In the genomic region with DNA sequence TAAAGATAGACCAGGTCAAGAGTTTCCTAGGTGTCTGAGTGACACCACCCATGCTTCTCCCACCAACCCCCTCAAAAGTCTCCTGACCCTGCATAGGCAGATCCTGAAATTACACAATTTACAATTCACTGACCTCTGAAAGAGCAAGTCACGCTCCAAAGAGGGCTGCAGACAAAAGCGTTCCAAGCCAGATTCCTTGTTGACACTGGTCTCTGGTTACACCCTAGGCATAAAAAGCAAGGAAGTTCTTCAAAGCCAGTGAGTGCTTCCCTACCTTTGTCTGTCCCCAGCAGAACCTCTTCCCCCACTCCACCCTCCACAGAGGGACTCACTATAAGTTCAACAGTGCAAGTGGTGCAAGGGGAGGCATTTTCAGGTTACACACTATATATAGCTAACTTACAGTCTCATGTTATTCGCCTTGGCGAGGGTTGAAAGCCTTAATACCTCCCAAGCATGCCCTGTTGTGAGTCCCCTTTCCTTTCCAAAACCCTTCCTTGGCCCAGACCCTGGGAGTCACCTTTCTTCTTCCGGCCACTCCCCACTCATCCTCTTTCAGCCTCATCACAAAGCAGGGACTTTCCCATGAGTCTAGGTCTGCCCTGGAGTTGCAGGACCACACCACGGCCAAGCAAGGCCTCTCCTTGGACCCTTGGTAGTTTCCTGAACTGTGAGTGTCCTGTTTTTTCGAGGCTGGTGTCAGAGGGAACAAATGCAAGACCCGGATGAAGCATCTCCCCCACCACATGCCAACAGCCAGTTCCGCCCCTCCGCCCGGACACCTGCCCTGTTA, we compare ENCODE assay signal across 14 cellular contexts. TPM values are rescaled to one million over a fixed set of nuclear protein-coding genes. Genes with fewer than 3 reads are reported as not detected.
DNase-seq lines count a peak whose midpoint lies in the region; ATAC-seq and TF ChIP-seq lines count a peak whose summit lies in the region.
"Had no signal": no experiment of that assay in that cellular context is flagged by ENCODE, and none has a peak within 500 bp of the region (broad histone marks: within the 10 kb centered on the region; RNA-seq: fewer than 3 reads in every experiment).

No MANE protein-coding gene starts in this region.

- H3K36me3 Mint-ChIP-seq in CD4-positive, alpha-beta memory T cell, result no peaks in the 10 kb centered on the region
- H3K36me3 Mint-ChIP-seq in endodermal cell (ENCODE audit: low read depth) (no peaks in the 10 kb centered on the region), nephron progenitor cell (ENCODE audit: low read depth) (peaks cover 24% of the 10 kb centered on the region)
- H3K36me3 Mint-ChIP-seq in activated naive CD4-positive, alpha-beta T cell treated with anti-CD3 and anti-CD28 coated beads, Interleukin-2, amount 10 ng/mL, durations not matched to agents 7 days and 5 days, result peaks cover 3% of the 10 kb centered on the region
- H3K36me3 Mint-ChIP-seq in activated CD4-positive, alpha-beta T cell treated with anti-CD3 and anti-CD28 coated beads, Interleukin-2, amount 10 ng/mL, durations not matched to agents 7 days and 5 days (ENCODE audit: low read depth), result peaks cover 3% of the 10 kb centered on the region

- H3K36me3 ChIP-seq in CD4-positive, alpha-beta memory T cell (ENCODE audit: insufficient read depth, low read length), result no peaks in the 10 kb centered on the region
- H3K36me3 ChIP-seq in endodermal cell (ENCODE audit: control insufficient read depth, insufficient read depth, low read length), result no peaks in the 10 kb centered on the region
- H3K36me3 ChIP-seq: BE2C, lower lobe of right lung had no signal

- H3K4me3 Mint-ChIP-seq in CD4-positive, alpha-beta memory T cell, result peak overlapping the region in 5 of 8 donors; percentile 0 to 29 (median 24)
- H3K4me3 Mint-ChIP-seq in endodermal cell (no peak overlapping the region), nephron progenitor cell (peak overlapping the region; percentile 59)
- no peak overlapping the region for H3K4me3 Mint-ChIP-seq in activated naive CD4-positive, alpha-beta T cell treated with anti-CD3 and anti-CD28 coated beads, Interleukin-2, amount 10 ng/mL, durations not matched to agents 7 days and 5 days
- H3K4me3 Mint-ChIP-seq in activated CD4-positive, alpha-beta T cell treated with anti-CD3 and anti-CD28 coated beads, Interleukin-2, amount 10 ng/mL, durations not matched to agents 7 days and 5 days, result no peak overlapping the region

- POLR2A ChIA-PET in CD4-positive, alpha-beta memory T cell (lab: Charles Lee; ENCODE audit: partially characterized antibody), result no interaction called here
- POLR2A ChIA-PET in activated CD4-positive, alpha-beta T cell treated with anti-CD3 and anti-CD28 coated beads, Interleukin-2, amount 10 ng/mL, durations not matched to agents 7 days and 5 days (lab: Charles Lee), result no interaction called here

- no peak overlapping the region for H3K4me3 ChIP-seq in CD4-positive, alpha-beta memory T cell (ENCODE audit: low read length in 2 of 2)
- H3K4me3 ChIP-seq in endodermal cell (ENCODE audit: low read length), result no peak overlapping the region
- H3K4me3 ChIP-seq: lower lobe of right lung had no signal

- H3K4me1 ChIP-seq in CD4-positive, alpha-beta memory T cell (ENCODE audit: insufficient read depth, low read length), result peaks cover 33% of the 10 kb centered on the region
- H3K4me1 ChIP-seq in endodermal cell (ENCODE audit: control insufficient read depth, insufficient read depth, low read length), result no peaks in the 10 kb centered on the region
- H3K4me1 ChIP-seq: BE2C had no signal

- DNase-seq in CD4-positive, alpha-beta memory T cell, result no peak
- peak; percentile 96 for DNase-seq in NCI-H2029 (lab: John Stamatoyannopoulos, UW)
- no peak for DNase-seq in endodermal cell
- DNase-seq in nephron progenitor cell, result peak; percentile 8
- DNase-seq in NCI-H2171 treated with DMSO at 0.1 percent for 48 hours (lab: John Stamatoyannopoulos, UW), result no peak
- no peak for DNase-seq in activated naive CD4-positive, alpha-beta T cell treated with anti-CD3 and anti-CD28 coated beads, Interleukin-2, amount 10 ng/mL, durations not matched to agents 7 days and 5 days
- no peak for DNase-seq in activated CD4-positive, alpha-beta T cell treated with anti-CD3 and anti-CD28 coated beads, Interleukin-2, amount 10 ng/mL, durations not matched to agents 7 days and 5 days
- DNase-seq: BE2C, foreskin fibroblast, lower lobe of right lung, MM.1S, RPMI8226, small intestine had no signal

- CTCF ChIA-PET in CD4-positive, alpha-beta memory T cell (lab: Charles Lee; ENCODE audit: partially characterized antibody), result interaction anchor here (1.4 kb wide), 1 partner anchor 17 kb away, joined by 3 read pairs; no protein-coding TSS in a partner anchor
- CTCF ChIA-PET in activated naive CD4-positive, alpha-beta T cell treated with anti-CD3 and anti-CD28 coated beads, Interleukin-2, amount 10 ng/mL, durations not matched to agents 7 days and 5 days (lab: Charles Lee), result no interaction called here
- CTCF ChIA-PET in activated CD4-positive, alpha-beta T cell treated with anti-CD3 and anti-CD28 coated beads, Interleukin-2, amount 10 ng/mL, durations not matched to agents 7 days and 5 days (lab: Charles Lee), result no interaction called here

- intact Hi-C loops in CD4-positive, alpha-beta memory T cell (cut with micrococcal nuclease), result no loop called here

- H3K4me1 Mint-ChIP-seq in CD4-positive, alpha-beta memory T cell, result peaks cover 28 to 58% (median 46%) of the 10 kb centered on the region in 4 donors
- H3K4me1 Mint-ChIP-seq in endodermal cell, result peaks cover 18% of the 10 kb centered on the region
- peaks cover 59% of the 10 kb centered on the region for H3K4me1 Mint-ChIP-seq in nephron progenitor cell
- peaks cover 50% of the 10 kb centered on the region for H3K4me1 Mint-ChIP-seq in activated naive CD4-positive, alpha-beta T cell treated with anti-CD3 and anti-CD28 coated beads, Interleukin-2, amount 10 ng/mL, durations not matched to agents 7 days and 5 days
- peaks cover 33% of the 10 kb centered on the region for H3K4me1 Mint-ChIP-seq in activated CD4-positive, alpha-beta T cell treated with anti-CD3 and anti-CD28 coated beads, Interleukin-2, amount 10 ng/mL, durations not matched to agents 7 days and 5 days

- 86 to 89% methylated on average over 5 to 11 of the region's 11 CpGs for WGBS in endodermal cell (ENCODE audit: insufficient coverage in 1 of 2, insufficient read length in 1 of 2), 2 experiments

- H3K9ac ChIP-seq in endodermal cell (ENCODE audit: extremely low read depth, low read length, poor library complexity, severe bottlenecking), result no peak overlapping the region

- ATAC-seq in GM18873 (IDR thresholded peaks at IDR 0.05; ENCODE audit: low FRiP score, unreplicated experiment), result no peak

- no peak overlapping the region for H3K27ac ChIP-seq in CD4-positive, alpha-beta memory T cell (ENCODE audit: low read depth, low read length)
- peak overlapping the region; percentile 12 for H3K27ac ChIP-seq in endodermal cell (ENCODE audit: low read depth, low read length)
- H3K27ac ChIP-seq: lower lobe of right lung had no signal

- no peaks in the 10 kb centered on the region for H3K27me3 ChIP-seq in CD4-positive, alpha-beta memory T cell (ENCODE audit: insufficient read depth, low read length)
- no peaks in the 10 kb centered on the region for H3K27me3 ChIP-seq in endodermal cell (ENCODE audit: control insufficient read depth, insufficient read depth, low read length, poor library complexity, severe bottlenecking)
- H3K27me3 ChIP-seq: BE2C had no signal

- no peak for TF ChIP-seq CTCF in endodermal cell (conservative IDR thresholded peaks at IDR 0.05)
- TF ChIP-seq CTCF in nephron progenitor cell (IDR thresholded peaks at IDR 0.05), result no peak

- H3K27me3 Mint-ChIP-seq in CD4-positive, alpha-beta memory T cell, result no peaks in the 10 kb centered on the region
- H3K27me3 Mint-ChIP-seq in endodermal cell (ENCODE audit: insufficient read depth) (peaks cover 2% of the 10 kb centered on the region), nephron progenitor cell (ENCODE audit: low read depth, poor library complexity) (peaks cover 4% of the 10 kb centered on the region)
- H3K27me3 Mint-ChIP-seq in activated naive CD4-positive, alpha-beta T cell treated with anti-CD3 and anti-CD28 coated beads, Interleukin-2, amount 10 ng/mL, durations not matched to agents 7 days and 5 days, result peaks cover 5% of the 10 kb centered on the region
- H3K27me3 Mint-ChIP-seq in activated CD4-positive, alpha-beta T cell treated with anti-CD3 and anti-CD28 coated beads, Interleukin-2, amount 10 ng/mL, durations not matched to agents 7 days and 5 days, result no peaks in the 10 kb centered on the region

- H3K27ac Mint-ChIP-seq in CD4-positive, alpha-beta memory T cell, result peak overlapping the region in 4 of 7 donors; percentile 53 to 70 (median 66)
- H3K27ac Mint-ChIP-seq in endodermal cell (no peak overlapping the region), nephron progenitor cell (peak overlapping the region; percentile 99)
- no peak overlapping the region for H3K27ac Mint-ChIP-seq in activated naive CD4-positive, alpha-beta T cell treated with anti-CD3 and anti-CD28 coated beads, Interleukin-2, amount 10 ng/mL, durations not matched to agents 7 days and 5 days
- no peak overlapping the region for H3K27ac Mint-ChIP-seq in activated CD4-positive, alpha-beta T cell treated with anti-CD3 and anti-CD28 coated beads, Interleukin-2, amount 10 ng/mL, durations not matched to agents 7 days and 5 days

- no peaks in the 10 kb centered on the region for H3K9me3 ChIP-seq in CD4-positive, alpha-beta memory T cell (ENCODE audit: control insufficient read depth in 1 of 2, low read length in 2 of 2)
- H3K9me3 ChIP-seq in endodermal cell (ENCODE audit: control insufficient read depth, low read length), result no peaks in the 10 kb centered on the region
- H3K9me3 ChIP-seq: BE2C, lower lobe of right lung had no signal

- H3K9me3 Mint-ChIP-seq in CD4-positive, alpha-beta memory T cell, result peaks cover 0 to 4% (median 0%) of the 10 kb centered on the region in 8 donors
- no peaks in the 10 kb centered on the region for H3K9me3 Mint-ChIP-seq in endodermal cell
- H3K9me3 Mint-ChIP-seq in nephron progenitor cell, result peaks cover 7% of the 10 kb centered on the region
- H3K9me3 Mint-ChIP-seq in activated naive CD4-positive, alpha-beta T cell treated with anti-CD3 and anti-CD28 coated beads, Interleukin-2, amount 10 ng/mL, durations not matched to agents 7 days and 5 days, result peaks cover 2% of the 10 kb centered on the region
- H3K9me3 Mint-ChIP-seq in activated CD4-positive, alpha-beta T cell treated with anti-CD3 and anti-CD28 coated beads, Interleukin-2, amount 10 ng/mL, durations not matched to agents 7 days and 5 days, result no peaks in the 10 kb centered on the region

RNA-seq across cellular contexts. Expression of a gene that starts 58.0 kb away (rescaled TPM):
- 100 to 1,000 TPM; 119 to 122 TPM for total RNA-seq in CD4-positive, alpha-beta memory T cell
- polyA plus RNA-seq in CD4-positive, alpha-beta memory T cell, result 10 to 100 TPM; 72.4 to 83.3 TPM
- 10 to 100 TPM; 20.7 to 28.2 TPM for total RNA-seq in endodermal cell
- polyA plus RNA-seq in endodermal cell (2013, experiment 1 of 2), result 38.0 TPM
- 38.5 TPM for polyA plus RNA-seq in endodermal cell (2013, experiment 2 of 2)
- 10 to 100 TPM; 30.2 to 33.5 TPM for total RNA-seq in activated CD4-positive, alpha-beta T cell treated with anti-CD3 and anti-CD28 coated beads, Interleukin-2, amount 10 ng/mL, durations not matched to agents 7 days and 5 days

Comparison
In these comparisons a context has a peak if more than half of its experiments do, and no peak if none do; other contexts are left out.
1. DNase-seq: peak in NCI-H2029 (single experiment) and nephron progenitor cell (single experiment); none in CD4-positive, alpha-beta memory T cell (0 of 5), endodermal cell (single experiment), NCI-H2171 treated with DMSO at 0.1 percent for 48 hours (single experiment), activated naive CD4-positive, alpha-beta T cell treated with anti-CD3 and anti-CD28 coated beads, Interleukin-2, amount 10 ng/mL, durations not matched to agents 7 days and 5 days (single experiment) and activated CD4-positive, alpha-beta T cell treated with anti-CD3 and anti-CD28 coated beads, Interleukin-2, amount 10 ng/mL, durations not matched to agents 7 days and 5 days (single experiment).
2. H3K27ac Mint-ChIP-seq: peak in CD4-positive, alpha-beta memory T cell (4 of 7) and nephron progenitor cell (single experiment); none in endodermal cell (single experiment), activated naive CD4-positive, alpha-beta T cell treated with anti-CD3 and anti-CD28 coated beads, Interleukin-2, amount 10 ng/mL, durations not matched to agents 7 days and 5 days (single experiment) and activated CD4-positive, alpha-beta T cell treated with anti-CD3 and anti-CD28 coated beads, Interleukin-2, amount 10 ng/mL, durations not matched to agents 7 days and 5 days (single experiment).
3. H3K4me3 Mint-ChIP-seq: peak in CD4-positive, alpha-beta memory T cell (5 of 8) and nephron progenitor cell (single experiment); none in endodermal cell (single experiment), activated naive CD4-positive, alpha-beta T cell treated with anti-CD3 and anti-CD28 coated beads, Interleukin-2, amount 10 ng/mL, durations not matched to agents 7 days and 5 days (single experiment) and activated CD4-positive, alpha-beta T cell treated with anti-CD3 and anti-CD28 coated beads, Interleukin-2, amount 10 ng/mL, durations not matched to agents 7 days and 5 days (single experiment).